In the genomic region with DNA sequence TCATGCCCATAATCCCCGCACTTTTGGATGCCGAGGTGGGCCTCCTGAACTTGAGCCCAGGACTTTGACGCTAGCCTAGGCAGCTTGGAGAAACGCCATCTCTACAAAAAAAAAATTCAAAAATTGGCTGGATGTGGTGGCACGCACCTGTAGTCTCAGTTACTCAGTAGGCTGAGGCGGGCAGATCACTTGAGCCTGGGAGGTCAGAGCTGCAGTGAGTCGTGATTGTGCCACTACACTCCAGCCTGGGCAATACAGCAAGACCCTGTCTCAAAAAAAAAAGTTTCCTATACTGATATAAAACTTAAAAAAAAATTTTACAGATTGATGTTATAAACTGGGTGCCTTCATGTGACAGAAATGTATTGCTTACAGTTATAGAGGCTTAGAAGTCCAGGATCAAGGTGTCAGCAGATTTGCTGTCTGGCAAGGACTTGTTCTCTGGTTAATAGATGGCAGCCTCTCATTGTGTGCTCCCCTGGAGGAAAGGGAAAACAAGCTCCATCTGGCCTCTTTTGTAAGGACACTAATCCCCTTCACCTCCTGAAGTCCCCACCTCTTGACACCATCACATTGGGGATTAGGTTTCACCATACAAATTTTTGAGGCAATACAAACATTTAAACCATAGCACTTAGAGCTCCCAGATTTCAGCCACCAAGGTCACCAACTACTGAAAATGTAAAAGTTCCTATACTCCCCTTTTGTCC, we compare ENCODE assay signal across 1 cellular context.
A peak's percentile ranks its signal among the peaks of the same experiment; 100 is the strongest.
TF ChIP-seq lines count a peak whose summit lies in the region.

No MANE protein-coding gene starts in this region.

TF ChIP-seq in HepG2, 621 proteins besides CTCF, POLR2A, EP300 and RAD21:
- TF ChIP-seq, protein P1, sequence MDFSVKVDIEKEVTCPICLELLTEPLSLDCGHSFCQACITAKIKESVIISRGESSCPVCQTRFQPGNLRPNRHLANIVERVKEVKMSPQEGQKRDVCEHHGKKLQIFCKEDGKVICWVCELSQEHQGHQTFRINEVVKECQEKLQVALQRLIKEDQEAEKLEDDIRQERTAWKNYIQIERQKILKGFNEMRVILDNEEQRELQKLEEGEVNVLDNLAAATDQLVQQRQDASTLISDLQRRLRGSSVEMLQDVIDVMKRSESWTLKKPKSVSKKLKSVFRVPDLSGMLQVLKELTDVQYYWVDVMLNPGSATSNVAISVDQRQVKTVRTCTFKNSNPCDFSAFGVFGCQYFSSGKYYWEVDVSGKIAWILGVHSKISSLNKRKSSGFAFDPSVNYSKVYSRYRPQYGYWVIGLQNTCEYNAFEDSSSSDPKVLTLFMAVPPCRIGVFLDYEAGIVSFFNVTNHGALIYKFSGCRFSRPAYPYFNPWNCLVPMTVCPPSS (IDR thresholded peaks at IDR 0.05): no peak
- no peak for TF ChIP-seq NFE2 (CRISPR knock-in tag; IDR thresholded peaks at IDR 0.05)
- no peak for TF ChIP-seq MTF2 (CRISPR knock-in tag; IDR thresholded peaks at IDR 0.05; ENCODE audit: borderline replicate concordance)
- TF ChIP-seq JDP2 (CRISPR knock-in tag; IDR thresholded peaks at IDR 0.05; ENCODE audit: borderline replicate concordance): no peak
- TF ChIP-seq, protein P2, sequence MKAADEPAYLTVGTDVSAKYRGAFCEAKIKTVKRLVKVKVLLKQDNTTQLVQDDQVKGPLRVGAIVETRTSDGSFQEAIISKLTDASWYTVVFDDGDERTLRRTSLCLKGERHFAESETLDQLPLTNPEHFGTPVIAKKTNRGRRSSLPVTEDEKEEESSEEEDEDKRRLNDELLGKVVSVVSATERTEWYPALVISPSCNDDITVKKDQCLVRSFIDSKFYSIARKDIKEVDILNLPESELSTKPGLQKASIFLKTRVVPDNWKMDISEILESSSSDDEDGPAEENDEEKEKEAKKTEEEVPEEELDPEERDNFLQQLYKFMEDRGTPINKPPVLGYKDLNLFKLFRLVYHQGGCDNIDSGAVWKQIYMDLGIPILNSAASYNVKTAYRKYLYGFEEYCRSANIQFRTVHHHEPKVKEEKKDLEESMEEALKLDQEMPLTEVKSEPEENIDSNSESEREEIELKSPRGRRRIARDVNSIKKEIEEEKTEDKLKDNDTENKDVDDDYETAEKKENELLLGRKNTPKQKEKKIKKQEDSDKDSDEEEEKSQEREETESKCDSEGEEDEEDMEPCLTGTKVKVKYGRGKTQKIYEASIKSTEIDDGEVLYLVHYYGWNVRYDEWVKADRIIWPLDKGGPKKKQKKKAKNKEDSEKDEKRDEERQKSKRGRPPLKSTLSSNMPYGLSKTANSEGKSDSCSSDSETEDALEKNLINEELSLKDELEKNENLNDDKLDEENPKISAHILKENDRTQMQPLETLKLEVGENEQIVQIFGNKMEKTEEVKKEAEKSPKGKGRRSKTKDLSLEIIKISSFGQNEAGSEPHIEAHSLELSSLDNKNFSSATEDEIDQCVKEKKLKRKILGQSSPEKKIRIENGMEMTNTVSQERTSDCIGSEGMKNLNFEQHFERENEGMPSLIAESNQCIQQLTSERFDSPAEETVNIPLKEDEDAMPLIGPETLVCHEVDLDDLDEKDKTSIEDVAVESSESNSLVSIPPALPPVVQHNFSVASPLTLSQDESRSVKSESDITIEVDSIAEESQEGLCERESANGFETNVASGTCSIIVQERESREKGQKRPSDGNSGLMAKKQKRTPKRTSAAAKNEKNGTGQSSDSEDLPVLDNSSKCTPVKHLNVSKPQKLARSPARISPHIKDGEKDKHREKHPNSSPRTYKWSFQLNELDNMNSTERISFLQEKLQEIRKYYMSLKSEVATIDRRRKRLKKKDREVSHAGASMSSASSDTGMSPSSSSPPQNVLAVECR (CRISPR knock-in tag; IDR thresholded peaks at IDR 0.05; ENCODE audit: borderline replicate concordance): 0 out of 2 replicates have a peak, but pooled peaks have one; percentile 15
- TF ChIP-seq ZNF121 (CRISPR knock-in tag; IDR thresholded peaks at IDR 0.05): peak; percentile 89
- 0 out of 2 replicates have a peak, but pooled peaks have one; percentile 24 for TF ChIP-seq ZMYM3 (CRISPR knock-in tag; IDR thresholded peaks at IDR 0.05)
- no peak for TF ChIP-seq CCAR2 (optimal IDR thresholded peaks at IDR 0.05; ENCODE audit: low read depth, low read length)
- TF ChIP-seq MAFK (conservative IDR thresholded peaks at IDR 0.05 in 1 of 2, IDR thresholded peaks at IDR 0.05 in 1 of 2; ENCODE audit: low read length in 2 of 2): 0 out of 4 replicates have a peak, but pooled peaks of 1 of the 2 experiments have one; percentile 18
- no peak for TF ChIP-seq ZNF703 (CRISPR knock-in tag; IDR thresholded peaks at IDR 0.05; ENCODE audit: borderline replicate concordance)
